ENCODE assay signal across 9 cellular contexts in genomic region chr15:50051811-50052419, GRCh38.
DNase-seq lines count a peak whose midpoint lies in the region; ATAC-seq, FAIRE-seq and TF ChIP-seq lines count a peak whose summit lies in the region.
"Had no signal": no experiment of that assay in that cellular context is flagged by ENCODE, and none has a peak within 500 bp of the region (broad histone marks: within the 10 kb centered on the region; RNA-seq: fewer than 3 reads in every experiment).

No MANE protein-coding gene starts in this region.

- CTCF ChIA-PET in K562 (lab: Yijun Ruan, JAX; ENCODE audit: low intra/inter-chr PET ratio), result interaction anchor here (0.6 to 0.8 kb wide), 2 partner anchors 576 to 816 kb away, joined by 3 read pairs; no protein-coding TSS in a partner anchor

- no peaks in the 10 kb centered on the region for H3K27me3 ChIP-seq in K562 (ENCODE audit: control insufficient read depth in 2 of 2, insufficient read depth in 2 of 2, low read length in 2 of 2)

- in situ Hi-C loops in K562 (cut with MboI), result no loop called here

- WGBS in K562 (ENCODE audit: insufficient coverage, low coverage, missing lambda C conversion rate), result 0% methylated on average over 3 of the region's 3 CpGs

- no peaks in the 10 kb centered on the region for H3K79me2 ChIP-seq in K562 (ENCODE audit: control insufficient read depth, insufficient read depth, low read length)

- no peaks in the 10 kb centered on the region for H3K36me3 ChIP-seq in K562 (ENCODE audit: control insufficient read depth, insufficient read depth, low read length)

- TF ChIP-seq CTCF in AG10803 (conservative IDR thresholded peaks at IDR 0.05; ENCODE audit: low read length), result peak; percentile 93
- TF ChIP-seq CTCF in GM12874 (IDR thresholded peaks at IDR 0.05; ENCODE audit: insufficient read depth, low read depth, low read length), result peak; percentile 34; the same call in 1 of the 2 replicates
- TF ChIP-seq CTCF in K562 (IDR thresholded peaks at IDR 0.05 in 2 of 3, conservative IDR thresholded peaks at IDR 0.05 in 1 of 3; ENCODE audit: insufficient read depth in 2 of 3, low read depth in 1 of 3, low read length in 3 of 3), result peak; percentile 60 to 73 (median 62)

- H3K4me3 ChIP-seq in AG10803 (ENCODE audit: low read length) (no peak overlapping the region), K562 (no peak overlapping the region)

- H3K9ac ChIP-seq in K562 (ENCODE audit: insufficient read depth in 1 of 2, low read depth in 2 of 2, low read length in 2 of 2), result no peak overlapping the region

- ATAC-seq in K562 (peak; percentile 84), GM18517 (IDR thresholded peaks at IDR 0.05; ENCODE audit: unreplicated experiment) (no peak), HG03442 (IDR thresholded peaks at IDR 0.05; ENCODE audit: unreplicated experiment) (no peak)

- no TSS peak for BruUV-seq in K562 (replicated peaks; lab: Mats Ljungman, UMichigan)

- TF ChIP-seq EP300 in K562 (IDR thresholded peaks at IDR 0.05; ENCODE audit: low read length), result no peak

- FAIRE-seq in K562 (lab: Jason Lieb, UNC), result peak; percentile 77

- DNase-seq in AG10803 (ENCODE audit: low read depth) (peak; percentile 89), NCI-H748 (lab: John Stamatoyannopoulos, UW; ENCODE audit: unreplicated experiment) (peak; percentile 53), K562 (ENCODE audit: extremely low read depth in 1 of 4, low spot score in 3 of 4) (peak; percentile 19 to 50 (median 22)), inferior parietal cortex (ENCODE audit: extremely low spot score) (peak; percentile 91)
- DNase-seq in stimulated activated CD8-positive, alpha-beta memory T cell treated with anti-CD3 and anti-CD28 coated beads, Interleukin-4, amount 100 ng/mL, for 48 hours, result peak; percentile 31
- DNase-seq: naive B cell had no signal

- H2AFZ ChIP-seq in K562 (ENCODE audit: low read depth, low read length), result no peak overlapping the region

- no peak for TF ChIP-seq POLR2A in K562 (conservative IDR thresholded peaks at IDR 0.05)

- no peak overlapping the region for H3K27ac ChIP-seq in K562 (ENCODE audit: extremely low read depth, low read depth, low read length)

- TF ChIP-seq RAD21 in K562 (CRISPR knock-in tag; conservative IDR thresholded peaks at IDR 0.05 in 1 of 2, IDR thresholded peaks at IDR 0.05 in 1 of 2), result peak; percentile 58 to 82

- no peaks in the 10 kb centered on the region for H3K9me1 ChIP-seq in K562 (ENCODE audit: control insufficient read depth, insufficient read depth, low read length)

- POLR2A ChIA-PET in K562 (lab: Yijun Ruan, JAX), result interaction anchor here (0.8 kb wide), 1 partner anchor 36 kb away, joined by 3 read pairs; no protein-coding TSS in a partner anchor

- no peaks in the 10 kb centered on the region for H3K9me3 ChIP-seq in K562 (replicated peaks; ENCODE audit: control insufficient read depth, insufficient read depth, low read depth, low read length)

- peaks cover 0 to 11% of the 10 kb centered on the region in 2 experiments; a peak in 3 of 5 replicates for H3K4me1 ChIP-seq in K562 (replicated peaks in 1 of 2; ENCODE audit: control insufficient read depth in 2 of 2, insufficient read depth in 2 of 2, low read length in 2 of 2)

- intact Hi-C loops in K562 (cut with micrococcal nuclease), result loop anchor here (1.0 to 5.0 kb wide), 2 partner anchors 175 to 817 kb away; no protein-coding TSS in a partner anchor

- H4K20me1 ChIP-seq in K562 (replicated peaks; ENCODE audit: control insufficient read depth, insufficient read depth, low read length), result no peaks in the 10 kb centered on the region

- no peak overlapping the region for H3K4me2 ChIP-seq in K562 (ENCODE audit: insufficient read depth, low read length)

TF ChIP-seq in K562, 482 proteins besides CTCF, POLR2A, EP300 and RAD21:
- no peak for TF ChIP-seq PYGO2 (tag; IDR thresholded peaks at IDR 0.05)
- peak; percentile 47 for TF ChIP-seq CEBPB (tag; IDR thresholded peaks at IDR 0.05)
- TF ChIP-seq THAP7 (CRISPR knock-in tag; IDR thresholded peaks at IDR 0.05), result no peak
- TF ChIP-seq ATF7 (IDR thresholded peaks at IDR 0.05), result no peak
- TF ChIP-seq KLF16 (IDR thresholded peaks at IDR 0.05), result 0 out of 2 replicates have a peak, but pooled peaks have one; percentile 14
- TF ChIP-seq ZBTB7A (IDR thresholded peaks at IDR 0.05; ENCODE audit: borderline replicate concordance, control insufficient read depth, low read depth, low read length), result no peak
- TF ChIP-seq GATAD2B (IDR thresholded peaks at IDR 0.05; ENCODE audit: borderline replicate concordance), result no peak
- no peak for TF ChIP-seq CEBPG (CRISPR knock-in tag; IDR thresholded peaks at IDR 0.05)
- TF ChIP-seq CEBPG (tag; conservative IDR thresholded peaks at IDR 0.05 in 1 of 2, IDR thresholded peaks at IDR 0.05 in 1 of 2), result peak; percentile 29 to 75; a peak in 3 of 4 replicates
- no peak for TF ChIP-seq NBN (IDR thresholded peaks at IDR 0.05; ENCODE audit: low read depth)
- TF ChIP-seq DEAF1 (CRISPR knock-in tag; IDR thresholded peaks at IDR 0.05), result peak; percentile 28; the same call in 1 of the 2 replicates
- TF ChIP-seq ATF3 (IDR thresholded peaks at IDR 0.05), result peak; percentile 32; the same call in 1 of the 2 replicates
- no peak for TF ChIP-seq ATF3 (CRISPR knock-in tag; conservative IDR thresholded peaks at IDR 0.05)
- TF ChIP-seq SP2 (IDR thresholded peaks at IDR 0.05; ENCODE audit: extremely low read depth, low read depth, low read length, poor library complexity, severe bottlenecking), result no peak
- TF ChIP-seq CLOCK (CRISPR knock-in tag; IDR thresholded peaks at IDR 0.05; ENCODE audit: borderline replicate concordance), result no peak
- no peak for TF ChIP-seq KHSRP (IDR thresholded peaks at IDR 0.05)

Comparison
In these comparisons a context has a peak if more than half of its experiments do, and no peak if none do; other contexts are left out.
1. DNase-seq: peak in every context shown above with its lines; median percentile 91 in inferior parietal cortex; 89 in AG10803; 53 in NCI-H748; 31 in stimulated activated CD8-positive, alpha-beta memory T cell treated with anti-CD3 and anti-CD28 coated beads, Interleukin-4, amount 100 ng/mL, for 48 hours; 22 in K562.
2. CTCF ChIP-seq: peak in every context shown above with its lines; median percentile 93 in AG10803; 62 in K562; 34 in GM12874.